In genomic region chr2:164917296-164917903, GRCh38 we compare ENCODE assay signal across 9 cellular contexts. TPM values are rescaled to one million over a fixed set of nuclear protein-coding genes. Genes with fewer than 3 reads are reported as not detected.
DNase-seq lines count a peak whose midpoint lies in the region; ATAC-seq and TF ChIP-seq lines count a peak whose summit lies in the region.
"Had no signal": no experiment of that assay in that cellular context is flagged by ENCODE, and none has a peak within 500 bp of the region (broad histone marks: within the 10 kb centered on the region; RNA-seq: fewer than 3 reads in every experiment).

No MANE protein-coding gene starts in this region.

- H3K4me3 Mint-ChIP-seq in GM23338 (no peak overlapping the region), osteocyte (ENCODE audit: unreplicated experiment) (no peak overlapping the region), glutamatergic neuron (ENCODE audit: unreplicated experiment) (no peak overlapping the region)

- TF ChIP-seq CTCF in GM23338 (conservative IDR thresholded peaks at IDR 0.05; ENCODE audit: low read depth in 2 of 2) (peak; percentile 67 to 82), osteocyte (IDR thresholded peaks at IDR 0.05) (peak; percentile 79), glutamatergic neuron (IDR thresholded peaks at IDR 0.05; ENCODE audit: partially characterized antibody, unreplicated experiment) (no peak)

- H3K27ac ChIP-seq in GM23338 (ENCODE audit: low read depth), result no peak overlapping the region
- H3K27ac ChIP-seq: HL-60 had no signal

- H3F3A ChIP-seq in GM23338 (replicated peaks; ENCODE audit: low read depth), result no peaks in the 10 kb centered on the region

- H3K9me3 Mint-ChIP-seq in GM23338 (no peaks in the 10 kb centered on the region), osteocyte (ENCODE audit: unreplicated experiment) (no peaks in the 10 kb centered on the region), glutamatergic neuron (ENCODE audit: unreplicated experiment) (no peaks in the 10 kb centered on the region)

- ATAC-seq in GM23338 (peak; percentile 69), GM21367 (IDR thresholded peaks at IDR 0.05; ENCODE audit: unreplicated experiment) (no peak)

- no peaks in the 10 kb centered on the region for H3K79me2 ChIP-seq in GM23338 (replicated peaks; ENCODE audit: insufficient read depth)

- no peak overlapping the region for H3K4me3 ChIP-seq in GM23338

- H3K27me3 ChIP-seq in GM23338 (ENCODE audit: insufficient read depth), result no peaks in the 10 kb centered on the region

- H3K36me3 ChIP-seq in GM23338 (ENCODE audit: insufficient read depth), result no peaks in the 10 kb centered on the region

- H3K36me3 Mint-ChIP-seq in GM23338 (ENCODE audit: low read depth) (no peaks in the 10 kb centered on the region), osteocyte (ENCODE audit: unreplicated experiment) (no peaks in the 10 kb centered on the region), glutamatergic neuron (ENCODE audit: unreplicated experiment) (no peaks in the 10 kb centered on the region)

- no peak overlapping the region for H3K4me2 ChIP-seq in GM23338

- no peaks in the 10 kb centered on the region for H4K20me1 ChIP-seq in GM23338 (replicated peaks; ENCODE audit: insufficient read depth)

- DNase-seq in GM23338 (ENCODE audit: low spot score), result peak; percentile 59
- peak; percentile 67 for DNase-seq in NCI-H82 treated with DMSO at 0.1 percent for 48 hours (lab: John Stamatoyannopoulos, UW; ENCODE audit: unreplicated experiment)
- DNase-seq in erythroblast (lab: John Stamatoyannopoulos, UW), result peak; percentile 26 to 60
- DNase-seq in osteocyte (ENCODE audit: extremely low spot score, unreplicated experiment), result no peak
- DNase-seq in NCI-H524 treated with DMSO at 0.1 percent for 48 hours (lab: John Stamatoyannopoulos, UW), result no peak
- no peak for DNase-seq in epidermal melanocyte (ENCODE audit: insufficient read length, low spot score)
- no peak for DNase-seq in glutamatergic neuron

- H3K4me1 Mint-ChIP-seq in GM23338 (peaks cover 31% of the 10 kb centered on the region), osteocyte (ENCODE audit: unreplicated experiment) (peaks cover 11% of the 10 kb centered on the region), glutamatergic neuron (ENCODE audit: low read depth, unreplicated experiment) (peaks cover 5% of the 10 kb centered on the region)

- H3K27me3 Mint-ChIP-seq in GM23338 (ENCODE audit: insufficient read depth, low read depth, poor library complexity) (no peaks in the 10 kb centered on the region), osteocyte (ENCODE audit: unreplicated experiment) (peaks cover 3% of the 10 kb centered on the region), glutamatergic neuron (ENCODE audit: unreplicated experiment) (no peaks in the 10 kb centered on the region)

- no peak overlapping the region for H3K27ac Mint-ChIP-seq in GM23338
- H3K27ac Mint-ChIP-seq in osteocyte (ENCODE audit: unreplicated experiment), result no peak overlapping the region
- H3K27ac Mint-ChIP-seq in glutamatergic neuron (ENCODE audit: unreplicated experiment), result no peak overlapping the region

- H2AFZ ChIP-seq in GM23338, result no peak overlapping the region

- no peak for TF ChIP-seq POLR2A in erythroblast (IDR thresholded peaks at IDR 0.05; ENCODE audit: low read length)

- H3K9me2 ChIP-seq in GM23338 (ENCODE audit: insufficient read depth), result no peaks in the 10 kb centered on the region

- H3K4me1 ChIP-seq in GM23338 (ENCODE audit: insufficient read depth), result peaks cover 29% of the 10 kb centered on the region

TF ChIP-seq in GM23338, 12 proteins besides CTCF, POLR2A, EP300 and RAD21 (continues in another document):
- TF ChIP-seq EZH2 (IDR thresholded peaks at IDR 0.05; ENCODE audit: low read depth, unreplicated experiment), result no peak
- no peak for TF ChIP-seq EZH2phosphoT487 (IDR thresholded peaks at IDR 0.05; ENCODE audit: unreplicated experiment)
- TF ChIP-seq ZNF331 (CRISPR knock-in tag; IDR thresholded peaks at IDR 0.05; ENCODE audit: low read depth), result no peak
- TF ChIP-seq JUNB (IDR thresholded peaks at IDR 0.05; ENCODE audit: unreplicated experiment), result no peak
- TF ChIP-seq REST (IDR thresholded peaks at IDR 0.05; ENCODE audit: unreplicated experiment), result no peak
- TF ChIP-seq NANOG (IDR thresholded peaks at IDR 0.05; ENCODE audit: borderline replicate concordance), result no peak
- no peak for TF ChIP-seq ZNF462 (CRISPR knock-in tag; IDR thresholded peaks at IDR 0.05)

RNA-seq across cellular contexts. Expression of gene SLC38A11, which starts 37.9 kb away (rescaled TPM):
- not detected in 2 replicates for total RNA-seq in GM23338 (2014; rRNA removed; shearing (Covaris generic))
- not detected in 2 replicates for polyA plus RNA-seq in GM23338 (2016; fragmentation: Nextera tagmentation; extraction: Ambion mirVana)
- total RNA-seq in osteocyte (not detected in 2 replicates), glutamatergic neuron (ENCODE audit: unreplicated experiment) (not detected)

Comparison
In these comparisons a context has a peak if more than half of its experiments do, and no peak if none do; other contexts are left out.
1. DNase-seq: peak in GM23338 (single experiment), NCI-H82 treated with DMSO at 0.1 percent for 48 hours (single experiment) and erythroblast (2 of 2); none in osteocyte (single experiment), NCI-H524 treated with DMSO at 0.1 percent for 48 hours (single experiment), epidermal melanocyte (single experiment) and glutamatergic neuron (single experiment).